Comparison of ENCODE assay signal across 19 cellular contexts in genomic region chr7:127873151-127873550, GRCh38.
"Had no signal": no experiment of that assay in that cellular context is flagged by ENCODE, and none has a peak within 500 bp of the region (broad histone marks: within the 10 kb centered on the region; RNA-seq: fewer than 3 reads in every experiment).

No MANE protein-coding gene starts in this region.

- H3K4me3 Mint-ChIP-seq: endodermal cell; immature natural killer cell; naive thymus-derived CD4-positive, alpha-beta T cell; nephron progenitor cell had no signal

- DNase-seq: effector CD4-positive, alpha-beta T cell; endodermal cell; erythroblast; foreskin keratinocyte; immature natural killer cell; left colon; mammary epithelial cell; naive thymus-derived CD4-positive, alpha-beta T cell; nephron progenitor cell; small intestine; stimulated activated CD4-positive, alpha-beta T cell treated with anti-CD3 and anti-CD28 coated beads, Interleukin-12 subunit alpha, Interleukin-12 subunit beta, amount 100 ng/mL, for 4 hours; stimulated activated naive CD4-positive, alpha-beta T cell; stomach; substantia nigra; transverse colon had no signal

- H3K27me3 Mint-ChIP-seq: naive thymus-derived CD4-positive, alpha-beta T cell had no signal

- H3K9me3 Mint-ChIP-seq: endodermal cell; immature natural killer cell; naive thymus-derived CD4-positive, alpha-beta T cell; nephron progenitor cell had no signal

- H3K27me3 ChIP-seq: foreskin keratinocyte, neutrophil, right atrium auricular region, stomach, transverse colon had no signal

- H3K9me3 ChIP-seq: neutrophil, right atrium auricular region, stomach, thoracic aorta, transverse colon had no signal

- H3K27ac Mint-ChIP-seq: endodermal cell; immature natural killer cell; naive thymus-derived CD4-positive, alpha-beta T cell had no signal

- ATAC-seq: foreskin keratinocyte; left colon; naive thymus-derived CD4-positive, alpha-beta T cell had no signal

- H3K27ac ChIP-seq: coronary artery, foreskin keratinocyte, neutrophil, right atrium auricular region, stomach, thoracic aorta, transverse colon had no signal

- H3K4me3 ChIP-seq: coronary artery, right atrium auricular region, stomach, thoracic aorta, transverse colon had no signal

- H3K36me3 ChIP-seq: neutrophil, right atrium auricular region, thoracic aorta, transverse colon had no signal
